In the genomic region with DNA sequence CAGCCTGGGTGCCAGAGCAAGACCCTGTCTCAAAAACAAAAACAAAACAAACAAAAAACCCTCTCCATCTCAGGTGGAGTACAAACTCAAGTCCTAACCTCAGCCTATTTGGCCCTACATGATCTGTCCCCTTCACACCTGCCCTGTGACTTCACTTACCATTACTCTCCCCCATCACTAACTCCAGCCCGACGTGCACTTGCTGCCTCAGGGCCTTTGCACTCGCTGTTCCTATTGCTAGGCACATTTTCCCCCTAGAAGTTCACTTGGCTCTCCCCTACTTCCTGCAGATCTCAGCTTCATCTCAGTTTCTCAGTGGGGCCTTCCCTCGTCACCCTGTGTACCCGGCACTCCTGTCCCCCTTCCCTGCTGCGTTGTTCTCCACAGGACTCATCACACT, we compare ENCODE assay signal across 27 cellular contexts. TPM values are rescaled to one million over a fixed set of nuclear protein-coding genes. Genes with fewer than 3 reads are reported as not detected.
"Had no signal": no experiment of that assay in that cellular context is flagged by ENCODE, and none has a peak within 500 bp of the region (broad histone marks: within the 10 kb centered on the region; RNA-seq: fewer than 3 reads in every experiment).

No MANE protein-coding gene starts in this region.

- H3K9me3 ChIP-seq: MG63, SJCRH30 had no signal

- DNase-seq: Karpas-422; KG1; MG63; NCI-H1092; NCI-H1105 treated with DMSO at 0.1 percent for 48 hours; NCI-H1417 treated with DMSO at 0.1 percent for 48 hours; NCI-H146; NCI-H1694 treated with DMSO at 0.1 percent for 48 hours; NCI-H1930; NCI-H2081; NCI-H2107; NCI-H226; NCI-H446; NCI-H510A; NCI-H524 treated with DMSO at 0.1 percent for 48 hours; NCI-H69; NCI-H774; NK-92 treated with Interleukin-12 subunit alpha and Interleukin-12 subunit beta, amount 100 ng/mL, for 24 hours; PC-3; SHP77 treated with DMSO at 0.1 percent for 48 hours; SJCRH30 had no signal

- H3K4me3 ChIP-seq: MG63, SJCRH30 had no signal

- H3K4me1 ChIP-seq: SJCRH30 had no signal

- H3K36me3 ChIP-seq: MG63, SJCRH30 had no signal

- H3K27me3 ChIP-seq: MG63, SJCRH30 had no signal

- H3K27ac ChIP-seq: HL-60, RWPE1, SJCRH30 had no signal

- ATAC-seq: Panc1, PC-3, Right ventricle myocardium inferior, SK-N-SH treated with all-trans-retinoic acid at 6 μM for 48 hours had no signal

RNA-seq across cellular contexts. Expression of a gene that starts 8.5 kb away (rescaled TPM):
- total RNA-seq: OCI-LY7 had no signal

RNA-seq across cellular contexts. Expression of a gene that starts 21.3 kb away (rescaled TPM):
- total RNA-seq: OCI-LY7 had no signal
